In genomic region chr1:29331731-29332130, GRCh38 we compare ENCODE assay signal across 18 cellular contexts.
DNase-seq lines count a peak whose midpoint lies in the region; ATAC-seq and TF ChIP-seq lines count a peak whose summit lies in the region.
"Had no signal": no experiment of that assay in that cellular context is flagged by ENCODE, and none has a peak within 500 bp of the region (broad histone marks: within the 10 kb centered on the region; RNA-seq: fewer than 3 reads in every experiment).

No MANE protein-coding gene starts in this region.

- DNase-seq in GM23248 (peak; percentile 13), superior temporal gyrus (ENCODE audit: extremely low spot score) (peak; percentile 41), MV-4-11 (lab: John Stamatoyannopoulos, UW) (no peak), T-helper 2 cell (no peak)
- no peak for DNase-seq in activated CD4-positive, alpha-beta T cell treated with anti-CD3 and anti-CD28 coated beads, Interleukin-2, amount 50 U/mL, for 4 hours
- DNase-seq: 8988T; C1 segment of cervical spinal cord; CD8-positive, alpha-beta T cell; GOT3; KG1; NCI-H1105; NCI-H2029 treated with DMSO at 0.1 percent for 48 hours had no signal

- ATAC-seq in SK-N-SH treated with all-trans-retinoic acid at 6 μM for 48 hours = no peak
- ATAC-seq: CD8-positive, alpha-beta T cell; Right ventricle myocardium inferior had no signal

- H3K27me3 Mint-ChIP-seq in nephron (ENCODE audit: low read depth) = peaks cover 10% of the 10 kb centered on the region

- no peaks in the 10 kb centered on the region for H3K4me1 ChIP-seq in GM23248 (ENCODE audit: insufficient read depth)
- H3K4me1 ChIP-seq: SJSA1 had no signal

- in situ Hi-C loops in GM23248 (cut with MboI) = no loop called here

- H3K36me3 Mint-ChIP-seq in nephron (ENCODE audit: low read depth) = peaks cover 3% of the 10 kb centered on the region
- H3K36me3 Mint-ChIP-seq: CD8-positive, alpha-beta T cell had no signal

- H3K79me2 ChIP-seq in GM23248 (ENCODE audit: insufficient read depth) = no peaks in the 10 kb centered on the region

- no peaks in the 10 kb centered on the region for H3K9me2 ChIP-seq in GM23248 (ENCODE audit: insufficient read depth)

- H3K27ac ChIP-seq in GM23248 (no peak overlapping the region), cingulate gyrus (ENCODE audit: low read depth, low read length) (peak overlapping the region; percentile 26)
- H3K27ac ChIP-seq: SJSA1 had no signal

- H3K9ac ChIP-seq in GM23248 = no peak overlapping the region

- H3F3A ChIP-seq in GM23248 (ENCODE audit: insufficient read depth) = no peaks in the 10 kb centered on the region

- no peak overlapping the region for H3K4me3 Mint-ChIP-seq in nephron
- H3K4me3 Mint-ChIP-seq: CD8-positive, alpha-beta T cell had no signal

- no peak for TF ChIP-seq CTCF in nephron (IDR thresholded peaks at IDR 0.05; ENCODE audit: unreplicated experiment in 3 of 3)

- H3K9me3 Mint-ChIP-seq in nephron = no peaks in the 10 kb centered on the region

- no peaks in the 10 kb centered on the region for H4K20me1 ChIP-seq in GM23248 (ENCODE audit: insufficient read depth)

- H2AFZ ChIP-seq in GM23248 = no peak overlapping the region

- no peaks in the 10 kb centered on the region for H3K36me3 ChIP-seq in GM23248 (ENCODE audit: low read depth)
- H3K36me3 ChIP-seq: SJSA1 had no signal

- 0 out of 2 replicates have a peak, but pooled peaks cover 6% of the 10 kb centered on the region for H3K27me3 ChIP-seq in GM23248 (replicated peaks; ENCODE audit: insufficient read depth)

- no peak overlapping the region for H3K4me2 ChIP-seq in GM23248 (ENCODE audit: unreplicated experiment)

- peak overlapping the region in 2 of 3 experiments; percentile 20 to 24 for H3K27ac Mint-ChIP-seq in nephron
- H3K27ac Mint-ChIP-seq: CD8-positive, alpha-beta T cell had no signal

- no peaks in the 10 kb centered on the region for H3K9me3 ChIP-seq in GM23248 (ENCODE audit: low read depth)
- H3K9me3 ChIP-seq: SJSA1 had no signal

- no peak overlapping the region for H3K4me3 ChIP-seq in GM23248
- H3K4me3 ChIP-seq: GM12878, SJSA1 had no signal

- WGBS in GM23248 (ENCODE audit: low coverage in 1 of 2, low lambda C conversion rate in 2 of 2, missing lambda C conversion rate in 2 of 2), 2 experiments = 6 to 12% methylated on average over 1 of the region's 1 CpG

- H3K4me1 Mint-ChIP-seq in nephron = peaks cover 23% of the 10 kb centered on the region

TF ChIP-seq in SK-N-SH treated with all-trans-retinoic acid at 6 μM for 48 hours, 23 proteins besides CTCF, POLR2A, EP300 and RAD21:
- TF ChIP-seq ZNF565 (CRISPR knock-in tag; conservative IDR thresholded peaks at IDR 0.05; ENCODE audit: low read depth) (no peak), ISL1 (CRISPR knock-in tag; IDR thresholded peaks at IDR 0.05) (no peak)
TF ChIP-seq in SK-N-SH treated with all-trans-retinoic acid at 6 μM for 48 hours: peak in this region for 0.

Comparison
In these comparisons a context has a peak if more than half of its experiments do, and no peak if none do; other contexts are left out.
1. DNase-seq: peak in GM23248 (single experiment) and superior temporal gyrus (single experiment); none in MV-4-11 (single experiment), activated CD4-positive, alpha-beta T cell treated with anti-CD3 and anti-CD28 coated beads, Interleukin-2, amount 50 U/mL, for 4 hours (0 of 2) and T-helper 2 cell (0 of 5).